ENCODE assay signal across 12 cellular contexts in the genomic region with DNA sequence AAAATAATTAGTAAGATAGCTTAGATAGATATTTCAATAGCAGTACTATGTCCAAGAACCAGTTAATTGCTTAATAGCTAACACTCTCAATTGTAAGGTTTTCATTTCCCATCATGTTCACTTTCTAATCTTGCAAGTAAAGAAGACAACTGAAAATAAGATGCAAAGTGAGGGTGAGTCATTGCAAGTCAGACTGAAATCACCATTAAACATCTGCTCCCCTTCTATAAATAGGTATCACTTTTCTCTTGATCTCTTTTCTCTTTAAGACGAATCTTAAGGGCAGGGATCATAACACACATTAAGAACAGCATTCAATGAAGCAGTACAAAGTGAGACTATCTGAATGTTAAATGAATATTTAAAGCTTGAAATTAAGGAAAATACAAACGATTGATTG. TPM values are rescaled to one million over a fixed set of nuclear protein-coding genes. Genes with fewer than 3 reads are reported as not detected.
DNase-seq lines count a peak whose midpoint lies in the region; ATAC-seq and TF ChIP-seq lines count a peak whose summit lies in the region.
"Had no signal": no experiment of that assay in that cellular context is flagged by ENCODE, and none has a peak within 500 bp of the region (broad histone marks: within the 10 kb centered on the region; RNA-seq: fewer than 3 reads in every experiment).

No MANE protein-coding gene starts in this region.

- H3K9me3 Mint-ChIP-seq in chondrocyte (ENCODE audit: low read depth) = no peaks in the 10 kb centered on the region
- H3K9me3 Mint-ChIP-seq: GM23338 had no signal

- H3K36me3 ChIP-seq in prostate gland = peaks cover 10 to 26% of the 10 kb centered on the region in 2 donors

- WGBS in prostate gland = 79% methylated on average over 2 of the region's 2 CpGs

- peak; percentile 55 for ATAC-seq in GM19035 (IDR thresholded peaks at IDR 0.05; ENCODE audit: unreplicated experiment)
- peak; percentile 77 for ATAC-seq in HG03432 (IDR thresholded peaks at IDR 0.05; ENCODE audit: unreplicated experiment)
- no peak for ATAC-seq in GM21576 (IDR thresholded peaks at IDR 0.05; ENCODE audit: unreplicated experiment)
- no peak for ATAC-seq in HG03520 (IDR thresholded peaks at IDR 0.05; ENCODE audit: unreplicated experiment)
- ATAC-seq: GM23338 had no signal

- no peak overlapping the region for H3K4me3 ChIP-seq in AG09309 (ENCODE audit: control insufficient read depth, low read depth, low read length)
- no peak overlapping the region for H3K4me3 ChIP-seq in prostate gland
- H3K4me3 ChIP-seq: GM23338, MG63 had no signal

- DNase-seq in AG09309 (ENCODE audit: low read depth) (peak; percentile 8), chondrocyte (ENCODE audit: low spot score) (no peak), prostate gland (ENCODE audit: low spot score) (no peak)
- no peak for DNase-seq in activated CD4-positive, CD25-positive, alpha-beta regulatory T cell (lab: John Stamatoyannopoulos, UW)
- DNase-seq: DMS153; MG63; stimulated activated naive CD4-positive, alpha-beta T cell treated with Interleukin-2 at 50 U/mL for 16 hours had no signal

- intact Hi-C loops in prostate gland (cut with DNase I) = no loop called here

- peak overlapping the region; percentile 50 for H3K27ac Mint-ChIP-seq in chondrocyte (ENCODE audit: unreplicated experiment)
- H3K27ac Mint-ChIP-seq: GM23338 had no signal

- TF ChIP-seq POLR2A in prostate gland (IDR thresholded peaks at IDR 0.05) = no peak

- no peaks in the 10 kb centered on the region for H3K4me1 ChIP-seq in prostate gland (replicated peaks)

- no peaks in the 10 kb centered on the region for H3K27me3 ChIP-seq in prostate gland (replicated peaks; ENCODE audit: insufficient read depth)
- H3K27me3 ChIP-seq: MG63 had no signal

- H3K27me3 Mint-ChIP-seq in chondrocyte (ENCODE audit: low read depth) = no peaks in the 10 kb centered on the region

- TF ChIP-seq CTCF in AG09309 (IDR thresholded peaks at IDR 0.05; ENCODE audit: control insufficient read depth, insufficient read depth, low read depth, low read length, missing control alignments) (no peak), chondrocyte (IDR thresholded peaks at IDR 0.05) (no peak), prostate gland (IDR thresholded peaks at IDR 0.05) (no peak)

- H3K27ac ChIP-seq in prostate gland = no peak overlapping the region

- H3K4me1 Mint-ChIP-seq in chondrocyte (ENCODE audit: low read depth) = peaks cover 32% of the 10 kb centered on the region
- H3K4me1 Mint-ChIP-seq: GM23338 had no signal

- no peak overlapping the region for H3K4me3 Mint-ChIP-seq in chondrocyte (ENCODE audit: unreplicated experiment)
- H3K4me3 Mint-ChIP-seq: GM23338 had no signal

- H3K36me3 Mint-ChIP-seq in chondrocyte (ENCODE audit: low read depth) = peaks cover 54% of the 10 kb centered on the region

- no peaks in the 10 kb centered on the region for H3K9me3 ChIP-seq in prostate gland
- H3K9me3 ChIP-seq: MG63 had no signal

RNA-seq across cellular contexts. Expression of a gene that starts 40.4 kb away (rescaled TPM):
- total RNA-seq in chondrocyte (133 to 144 TPM (median 135 TPM) in 3 replicates), prostate gland (100 to 1,000 TPM in 1 of 2 donors, 10 to 100 TPM in 1; 93.5 to 311 TPM)

Comparison
In these comparisons a context has a peak if more than half of its experiments do, and no peak if none do; other contexts are left out.
1. ATAC-seq: peak in GM19035 (single experiment) and HG03432 (single experiment); none in GM21576 (single experiment) and HG03520 (single experiment).